Comparison of ENCODE assay signal across 34 cellular contexts in genomic region chr5:50934343-50934742, GRCh38.
"Had no signal": no experiment of that assay in that cellular context is flagged by ENCODE, and none has a peak within 500 bp of the region (broad histone marks: within the 10 kb centered on the region; RNA-seq: fewer than 3 reads in every experiment).

No MANE protein-coding gene starts in this region.

- H3K36me3 ChIP-seq: adrenal gland, ascending aorta, brain microvascular endothelial cell, breast epithelium, cardiac muscle cell had no signal

- H3K27ac ChIP-seq: adrenal gland, ascending aorta, body of pancreas, brain microvascular endothelial cell, breast epithelium, cardiac muscle cell had no signal

- FAIRE-seq: astrocyte, bronchial epithelial cell had no signal

- H3K4me1 ChIP-seq: adrenal gland, ascending aorta, body of pancreas, breast epithelium had no signal

- H3K27me3 ChIP-seq: adrenal gland, ascending aorta, body of pancreas, brain microvascular endothelial cell, breast epithelium, cardiac muscle cell had no signal

- H3K4me3 ChIP-seq: adrenal gland, ascending aorta, body of pancreas, breast epithelium, cardiac muscle cell had no signal

- H3K9me3 ChIP-seq: adrenal gland, ascending aorta, body of pancreas, breast epithelium had no signal

- DNase-seq: activated effector memory CD4-positive, alpha-beta T cell treated with anti-CD3 and anti-CD28 coated beads, Interleukin-2, amount 50 U/mL, for 16 hours; activated effector memory CD4-positive, alpha-beta T cell treated with Interleukin-2 at 50 U/mL for 16 hours; activated gamma-delta T cell; activated gamma-delta T cell treated with Interleukin-2 at 50 U/mL for 16 hours; activated naive CD4-positive, alpha-beta T cell; activated naive CD4-positive, alpha-beta T cell treated with anti-CD3 and anti-CD28 coated beads for 36 hours; activated naive CD4-positive, alpha-beta T cell treated with anti-CD3 and anti-CD28 coated beads, Interleukin-2, amount 10 ng/mL, durations not matched to agents 7 days and 5 days; activated naive CD4-positive, alpha-beta T cell treated with anti-CD3 and anti-CD28 coated beads, Interleukin-2, amount 50 U/mL, for 16 hours; activated naive CD4-positive, alpha-beta T cell treated with Interleukin-2 at 50 U/mL for 16 hours; activated naive CD8-positive, alpha-beta T cell treated with anti-CD3 and anti-CD28 coated beads for 36 hours; activated naive CD8-positive, alpha-beta T cell treated with anti-CD3 and anti-CD28 coated beads, Interleukin-2, amount 10 ng/mL, durations not matched to agents 7 days and 5 days; activated naive CD8-positive, alpha-beta T cell treated with anti-CD3 and anti-CD28 coated beads, Interleukin-2, amount 50 U/mL, for 24 hours; activated T-cell treated with anti-CD3 and anti-CD28 coated beads, Interleukin-2, amount 50 U/mL, for 1 hour; activated T-cell treated with anti-CD3 and anti-CD28 coated beads, Interleukin-2, amount 50 U/mL, for 24 hours; activated T-cell treated with anti-CD3 and anti-CD28 coated beads, Interleukin-2, amount 50 U/mL, for 4 hours; activated T-cell treated with anti-CD3 and anti-CD28 coated beads, Interleukin-2, amount 50 U/mL, for 48 hours; activated T-cell treated with anti-CD3 and anti-CD28 coated beads, Interleukin-2, amount 50 U/mL, for 72 hours; adrenal gland; amniotic stem cell; amygdala; anterior cingulate cortex; aorta; body of pancreas; brain microvascular endothelial cell; caudate nucleus; central memory CD4-positive, alpha-beta T cell; cerebellar nuclear complex had no signal

- ATAC-seq: activated naive CD4-positive, alpha-beta T cell treated with anti-CD3 and anti-CD28 coated beads, Interleukin-2, amount 50 U/mL, for 72 hours; activated naive CD8-positive, alpha-beta T cell treated with anti-CD3 and anti-CD28 coated beads, Interleukin-2, amount 50 U/mL, for 24 hours; activated T-cell treated with anti-CD3 and anti-CD28 coated beads, Interleukin-2, amount 50 U/mL, for 4 hours; activated T-cell treated with anti-CD3 and anti-CD28 coated beads, Interleukin-2, amount 50 U/mL, for 72 hours; activated T-helper 17 cell treated with anti-CD3 and anti-CD28 coated beads, Interleukin-2, amount 50 U/mL, for 72 hours; body of pancreas had no signal
